Comparison of ENCODE assay signal across 1 cellular context in the genomic region with DNA sequence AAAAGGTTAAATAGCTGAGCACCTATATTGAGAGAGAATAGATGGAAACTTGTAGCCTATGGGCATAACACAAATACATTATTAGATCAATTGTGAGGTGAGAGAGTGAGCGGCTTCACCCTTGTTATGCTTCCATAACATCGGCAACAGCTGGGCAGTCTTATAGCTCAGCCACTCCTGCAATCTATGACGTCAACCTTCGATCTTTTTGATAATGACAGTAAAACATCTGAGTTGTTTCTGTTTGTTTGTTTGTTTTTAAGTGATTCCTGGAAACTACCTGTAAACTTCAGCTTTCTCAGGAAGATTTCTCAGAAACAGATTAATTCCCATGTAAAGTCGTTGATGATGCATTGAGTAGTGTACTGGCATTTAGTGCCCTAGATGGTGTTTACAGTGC.
TF ChIP-seq lines count a peak whose summit lies in the region.

No MANE protein-coding gene starts in this region.

TF ChIP-seq in HepG2, 621 proteins besides CTCF, POLR2A, EP300 and RAD21 (continued from another document):
- TF ChIP-seq, protein P1, sequence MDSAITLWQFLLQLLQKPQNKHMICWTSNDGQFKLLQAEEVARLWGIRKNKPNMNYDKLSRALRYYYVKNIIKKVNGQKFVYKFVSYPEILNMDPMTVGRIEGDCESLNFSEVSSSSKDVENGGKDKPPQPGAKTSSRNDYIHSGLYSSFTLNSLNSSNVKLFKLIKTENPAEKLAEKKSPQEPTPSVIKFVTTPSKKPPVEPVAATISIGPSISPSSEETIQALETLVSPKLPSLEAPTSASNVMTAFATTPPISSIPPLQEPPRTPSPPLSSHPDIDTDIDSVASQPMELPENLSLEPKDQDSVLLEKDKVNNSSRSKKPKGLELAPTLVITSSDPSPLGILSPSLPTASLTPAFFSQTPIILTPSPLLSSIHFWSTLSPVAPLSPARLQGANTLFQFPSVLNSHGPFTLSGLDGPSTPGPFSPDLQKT (CRISPR knock-in tag; IDR thresholded peaks at IDR 0.05; ENCODE audit: borderline replicate concordance), result no peak
- no peak for TF ChIP-seq ZSCAN25 (CRISPR knock-in tag; IDR thresholded peaks at IDR 0.05)
- TF ChIP-seq, protein P2, sequence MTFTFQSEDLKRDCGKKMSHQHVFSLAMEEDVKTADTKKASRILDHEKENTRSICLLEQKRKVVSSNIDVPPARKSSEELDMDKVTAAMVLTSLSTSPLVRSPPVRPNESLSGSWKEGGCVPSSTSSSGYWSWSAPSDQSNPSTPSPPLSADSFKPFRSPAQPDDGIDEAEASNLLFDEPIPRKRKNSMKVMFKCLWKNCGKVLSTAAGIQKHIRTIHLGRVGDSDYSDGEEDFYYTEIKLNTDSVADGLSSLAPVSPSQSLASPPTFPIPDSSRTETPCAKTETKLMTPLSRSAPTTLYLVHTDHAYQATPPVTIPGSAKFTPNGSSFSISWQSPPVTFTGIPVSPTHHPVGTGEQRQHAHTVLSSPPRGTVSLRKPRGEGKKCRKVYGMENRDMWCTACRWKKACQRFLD (CRISPR knock-in tag; IDR thresholded peaks at IDR 0.05; ENCODE audit: borderline replicate concordance), result no peak
